1 cellular context compared by ENCODE assay signal in the genomic region with DNA sequence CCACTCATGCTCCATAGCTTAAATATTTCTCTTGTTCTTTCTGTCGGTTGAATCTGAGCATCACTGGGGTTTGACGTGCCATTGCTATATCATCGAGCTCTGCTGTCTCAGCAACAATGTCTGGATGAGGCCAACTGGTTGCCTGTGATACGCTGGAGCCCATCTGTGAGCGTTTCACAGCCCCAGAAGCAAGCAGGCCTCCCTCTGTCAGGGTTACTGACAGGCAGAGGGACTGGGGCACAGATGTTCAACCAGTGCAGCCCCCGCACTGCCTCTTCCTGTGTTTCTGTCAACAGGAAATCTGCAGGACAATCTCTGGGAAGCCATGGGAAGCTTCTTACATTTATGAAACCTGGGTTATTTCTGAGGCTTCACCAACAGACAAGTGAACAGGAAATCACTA.
TF ChIP-seq lines count a peak whose summit lies in the region.

No MANE protein-coding gene starts in this region.

TF ChIP-seq in K562, 482 proteins besides CTCF, POLR2A, EP300 and RAD21:
- TF ChIP-seq, protein P1, sequence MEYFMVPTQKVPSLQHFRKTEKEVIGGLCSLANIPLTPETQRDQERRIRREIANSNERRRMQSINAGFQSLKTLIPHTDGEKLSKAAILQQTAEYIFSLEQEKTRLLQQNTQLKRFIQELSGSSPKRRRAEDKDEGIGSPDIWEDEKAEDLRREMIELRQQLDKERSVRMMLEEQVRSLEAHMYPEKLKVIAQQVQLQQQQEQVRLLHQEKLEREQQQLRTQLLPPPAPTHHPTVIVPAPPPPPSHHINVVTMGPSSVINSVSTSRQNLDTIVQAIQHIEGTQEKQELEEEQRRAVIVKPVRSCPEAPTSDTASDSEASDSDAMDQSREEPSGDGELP (CRISPR knock-in tag; IDR thresholded peaks at IDR 0.05; ENCODE audit: borderline replicate concordance): peak; percentile 69; the same call in 1 of the 2 replicates
- TF ChIP-seq ZNF143 (CRISPR knock-in tag; IDR thresholded peaks at IDR 0.05) (no peak), ESRRA (IDR thresholded peaks at IDR 0.05; ENCODE audit: borderline replicate concordance, low read depth) (no peak), CBFA2T3 (IDR thresholded peaks at IDR 0.05) (peak; percentile 77), KAT7 (CRISPR knock-in tag; IDR thresholded peaks at IDR 0.05; ENCODE audit: borderline replicate concordance) (no peak), MEIS2 (IDR thresholded peaks at IDR 0.05; ENCODE audit: partially characterized antibody) (peak; percentile 20), ZKSCAN1 (IDR thresholded peaks at IDR 0.05; ENCODE audit: low read depth, low read length) (no peak), ZBTB17 (CRISPR knock-in tag; IDR thresholded peaks at IDR 0.05) (peak; percentile 78), RBM15 (IDR thresholded peaks at IDR 0.05; ENCODE audit: insufficient read depth, low read length) (no peak), STAT5B (CRISPR knock-in tag; IDR thresholded peaks at IDR 0.05) (no peak), ZFPM2 (CRISPR knock-in tag; IDR thresholded peaks at IDR 0.05) (no peak), ZNF384 (IDR thresholded peaks at IDR 0.05; ENCODE audit: low read depth, low read length) (no peak), DDX20 (tag; IDR thresholded peaks at IDR 0.05; ENCODE audit: low read depth) (no peak), NFXL1 (CRISPR knock-in tag; IDR thresholded peaks at IDR 0.05) (no peak), ZC3H11A (IDR thresholded peaks at IDR 0.05; ENCODE audit: low read depth, low read length) (no peak), SREBF2 (CRISPR knock-in tag; IDR thresholded peaks at IDR 0.05) (no peak), FOXP1 (CRISPR knock-in tag; IDR thresholded peaks at IDR 0.05) (no peak), CAMTA2 (CRISPR knock-in tag; conservative IDR thresholded peaks at IDR 0.05) (no peak), ZNF561 (CRISPR knock-in tag; conservative IDR thresholded peaks at IDR 0.05) (no peak), C11orf30 (IDR thresholded peaks at IDR 0.05; ENCODE audit: low read depth) (peak; percentile 35; the same call in 1 of the 2 replicates), GABPA (tag; conservative IDR thresholded peaks at IDR 0.05; ENCODE audit: low read depth) (peak; percentile 23; the same call in 1 of the 2 replicates), TCF3 (CRISPR knock-in tag; IDR thresholded peaks at IDR 0.05) (peak; percentile 44), ZFP30 (CRISPR knock-in tag; IDR thresholded peaks at IDR 0.05; ENCODE audit: borderline replicate concordance) (no peak), NCOR1 (IDR thresholded peaks at IDR 0.05) (peak; percentile 9; the same call in 1 of the 2 replicates), ZNF316 (IDR thresholded peaks at IDR 0.05) (peak; percentile 42), POLR2H (tag; IDR thresholded peaks at IDR 0.05; ENCODE audit: low read depth) (no peak), ZNF274 (IDR thresholded peaks at IDR 0.05; ENCODE audit: borderline replicate concordance, low read depth, low read length) (no peak), CBFA2T2 (conservative IDR thresholded peaks at IDR 0.05) (peak; percentile 68), TAL1 (IDR thresholded peaks at IDR 0.05) (peak; percentile 33; the same call in 1 of the 2 replicates), HLTF (IDR thresholded peaks at IDR 0.05) (no peak), EGR1 (conservative IDR thresholded peaks at IDR 0.05) (peak; percentile 35; the same call in 1 of the 2 replicates), ZNF140 (CRISPR knock-in tag; IDR thresholded peaks at IDR 0.05) (no peak), CBX2 (IDR thresholded peaks at IDR 0.05; ENCODE audit: insufficient read depth, low read length, poor library complexity, severe bottlenecking) (no peak), MEF2A (IDR thresholded peaks at IDR 0.05; ENCODE audit: control insufficient read depth, low read depth, low read length) (no peak), HOXB6 (CRISPR knock-in tag; IDR thresholded peaks at IDR 0.05; ENCODE audit: borderline replicate concordance) (no peak), IRF2 (CRISPR knock-in tag; IDR thresholded peaks at IDR 0.05) (no peak)
- TF ChIP-seq, protein P2, sequence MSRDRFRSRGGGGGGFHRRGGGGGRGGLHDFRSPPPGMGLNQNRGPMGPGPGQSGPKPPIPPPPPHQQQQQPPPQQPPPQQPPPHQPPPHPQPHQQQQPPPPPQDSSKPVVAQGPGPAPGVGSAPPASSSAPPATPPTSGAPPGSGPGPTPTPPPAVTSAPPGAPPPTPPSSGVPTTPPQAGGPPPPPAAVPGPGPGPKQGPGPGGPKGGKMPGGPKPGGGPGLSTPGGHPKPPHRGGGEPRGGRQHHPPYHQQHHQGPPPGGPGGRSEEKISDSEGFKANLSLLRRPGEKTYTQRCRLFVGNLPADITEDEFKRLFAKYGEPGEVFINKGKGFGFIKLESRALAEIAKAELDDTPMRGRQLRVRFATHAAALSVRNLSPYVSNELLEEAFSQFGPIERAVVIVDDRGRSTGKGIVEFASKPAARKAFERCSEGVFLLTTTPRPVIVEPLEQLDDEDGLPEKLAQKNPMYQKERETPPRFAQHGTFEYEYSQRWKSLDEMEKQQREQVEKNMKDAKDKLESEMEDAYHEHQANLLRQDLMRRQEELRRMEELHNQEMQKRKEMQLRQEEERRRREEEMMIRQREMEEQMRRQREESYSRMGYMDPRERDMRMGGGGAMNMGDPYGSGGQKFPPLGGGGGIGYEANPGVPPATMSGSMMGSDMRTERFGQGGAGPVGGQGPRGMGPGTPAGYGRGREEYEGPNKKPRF (IDR thresholded peaks at IDR 0.05; ENCODE audit: low read depth, low read length): no peak
- TF ChIP-seq, protein P3, sequence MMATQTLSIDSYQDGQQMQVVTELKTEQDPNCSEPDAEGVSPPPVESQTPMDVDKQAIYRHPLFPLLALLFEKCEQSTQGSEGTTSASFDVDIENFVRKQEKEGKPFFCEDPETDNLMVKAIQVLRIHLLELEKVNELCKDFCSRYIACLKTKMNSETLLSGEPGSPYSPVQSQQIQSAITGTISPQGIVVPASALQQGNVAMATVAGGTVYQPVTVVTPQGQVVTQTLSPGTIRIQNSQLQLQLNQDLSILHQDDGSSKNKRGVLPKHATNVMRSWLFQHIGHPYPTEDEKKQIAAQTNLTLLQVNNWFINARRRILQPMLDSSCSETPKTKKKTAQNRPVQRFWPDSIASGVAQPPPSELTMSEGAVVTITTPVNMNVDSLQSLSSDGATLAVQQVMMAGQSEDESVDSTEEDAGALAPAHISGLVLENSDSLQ (IDR thresholded peaks at IDR 0.05): peak; percentile 58; the same call in 1 of the 2 replicates
- TF ChIP-seq, protein P4, sequence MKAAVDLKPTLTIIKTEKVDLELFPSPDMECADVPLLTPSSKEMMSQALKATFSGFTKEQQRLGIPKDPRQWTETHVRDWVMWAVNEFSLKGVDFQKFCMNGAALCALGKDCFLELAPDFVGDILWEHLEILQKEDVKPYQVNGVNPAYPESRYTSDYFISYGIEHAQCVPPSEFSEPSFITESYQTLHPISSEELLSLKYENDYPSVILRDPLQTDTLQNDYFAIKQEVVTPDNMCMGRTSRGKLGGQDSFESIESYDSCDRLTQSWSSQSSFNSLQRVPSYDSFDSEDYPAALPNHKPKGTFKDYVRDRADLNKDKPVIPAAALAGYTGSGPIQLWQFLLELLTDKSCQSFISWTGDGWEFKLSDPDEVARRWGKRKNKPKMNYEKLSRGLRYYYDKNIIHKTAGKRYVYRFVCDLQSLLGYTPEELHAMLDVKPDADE (conservative IDR thresholded peaks at IDR 0.05; ENCODE audit: control insufficient read depth, low read depth, low read length): no peak
- TF ChIP-seq, protein P5, sequence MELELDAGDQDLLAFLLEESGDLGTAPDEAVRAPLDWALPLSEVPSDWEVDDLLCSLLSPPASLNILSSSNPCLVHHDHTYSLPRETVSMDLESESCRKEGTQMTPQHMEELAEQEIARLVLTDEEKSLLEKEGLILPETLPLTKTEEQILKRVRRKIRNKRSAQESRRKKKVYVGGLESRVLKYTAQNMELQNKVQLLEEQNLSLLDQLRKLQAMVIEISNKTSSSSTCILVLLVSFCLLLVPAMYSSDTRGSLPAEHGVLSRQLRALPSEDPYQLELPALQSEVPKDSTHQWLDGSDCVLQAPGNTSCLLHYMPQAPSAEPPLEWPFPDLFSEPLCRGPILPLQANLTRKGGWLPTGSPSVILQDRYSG (tag; conservative IDR thresholded peaks at IDR 0.05; ENCODE audit: low read depth): no peak
- TF ChIP-seq, protein P6, sequence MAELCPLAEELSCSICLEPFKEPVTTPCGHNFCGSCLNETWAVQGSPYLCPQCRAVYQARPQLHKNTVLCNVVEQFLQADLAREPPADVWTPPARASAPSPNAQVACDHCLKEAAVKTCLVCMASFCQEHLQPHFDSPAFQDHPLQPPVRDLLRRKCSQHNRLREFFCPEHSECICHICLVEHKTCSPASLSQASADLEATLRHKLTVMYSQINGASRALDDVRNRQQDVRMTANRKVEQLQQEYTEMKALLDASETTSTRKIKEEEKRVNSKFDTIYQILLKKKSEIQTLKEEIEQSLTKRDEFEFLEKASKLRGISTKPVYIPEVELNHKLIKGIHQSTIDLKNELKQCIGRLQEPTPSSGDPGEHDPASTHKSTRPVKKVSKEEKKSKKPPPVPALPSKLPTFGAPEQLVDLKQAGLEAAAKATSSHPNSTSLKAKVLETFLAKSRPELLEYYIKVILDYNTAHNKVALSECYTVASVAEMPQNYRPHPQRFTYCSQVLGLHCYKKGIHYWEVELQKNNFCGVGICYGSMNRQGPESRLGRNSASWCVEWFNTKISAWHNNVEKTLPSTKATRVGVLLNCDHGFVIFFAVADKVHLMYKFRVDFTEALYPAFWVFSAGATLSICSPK (IDR thresholded peaks at IDR 0.05; ENCODE audit: borderline replicate concordance): no peak
- TF ChIP-seq, protein P7, sequence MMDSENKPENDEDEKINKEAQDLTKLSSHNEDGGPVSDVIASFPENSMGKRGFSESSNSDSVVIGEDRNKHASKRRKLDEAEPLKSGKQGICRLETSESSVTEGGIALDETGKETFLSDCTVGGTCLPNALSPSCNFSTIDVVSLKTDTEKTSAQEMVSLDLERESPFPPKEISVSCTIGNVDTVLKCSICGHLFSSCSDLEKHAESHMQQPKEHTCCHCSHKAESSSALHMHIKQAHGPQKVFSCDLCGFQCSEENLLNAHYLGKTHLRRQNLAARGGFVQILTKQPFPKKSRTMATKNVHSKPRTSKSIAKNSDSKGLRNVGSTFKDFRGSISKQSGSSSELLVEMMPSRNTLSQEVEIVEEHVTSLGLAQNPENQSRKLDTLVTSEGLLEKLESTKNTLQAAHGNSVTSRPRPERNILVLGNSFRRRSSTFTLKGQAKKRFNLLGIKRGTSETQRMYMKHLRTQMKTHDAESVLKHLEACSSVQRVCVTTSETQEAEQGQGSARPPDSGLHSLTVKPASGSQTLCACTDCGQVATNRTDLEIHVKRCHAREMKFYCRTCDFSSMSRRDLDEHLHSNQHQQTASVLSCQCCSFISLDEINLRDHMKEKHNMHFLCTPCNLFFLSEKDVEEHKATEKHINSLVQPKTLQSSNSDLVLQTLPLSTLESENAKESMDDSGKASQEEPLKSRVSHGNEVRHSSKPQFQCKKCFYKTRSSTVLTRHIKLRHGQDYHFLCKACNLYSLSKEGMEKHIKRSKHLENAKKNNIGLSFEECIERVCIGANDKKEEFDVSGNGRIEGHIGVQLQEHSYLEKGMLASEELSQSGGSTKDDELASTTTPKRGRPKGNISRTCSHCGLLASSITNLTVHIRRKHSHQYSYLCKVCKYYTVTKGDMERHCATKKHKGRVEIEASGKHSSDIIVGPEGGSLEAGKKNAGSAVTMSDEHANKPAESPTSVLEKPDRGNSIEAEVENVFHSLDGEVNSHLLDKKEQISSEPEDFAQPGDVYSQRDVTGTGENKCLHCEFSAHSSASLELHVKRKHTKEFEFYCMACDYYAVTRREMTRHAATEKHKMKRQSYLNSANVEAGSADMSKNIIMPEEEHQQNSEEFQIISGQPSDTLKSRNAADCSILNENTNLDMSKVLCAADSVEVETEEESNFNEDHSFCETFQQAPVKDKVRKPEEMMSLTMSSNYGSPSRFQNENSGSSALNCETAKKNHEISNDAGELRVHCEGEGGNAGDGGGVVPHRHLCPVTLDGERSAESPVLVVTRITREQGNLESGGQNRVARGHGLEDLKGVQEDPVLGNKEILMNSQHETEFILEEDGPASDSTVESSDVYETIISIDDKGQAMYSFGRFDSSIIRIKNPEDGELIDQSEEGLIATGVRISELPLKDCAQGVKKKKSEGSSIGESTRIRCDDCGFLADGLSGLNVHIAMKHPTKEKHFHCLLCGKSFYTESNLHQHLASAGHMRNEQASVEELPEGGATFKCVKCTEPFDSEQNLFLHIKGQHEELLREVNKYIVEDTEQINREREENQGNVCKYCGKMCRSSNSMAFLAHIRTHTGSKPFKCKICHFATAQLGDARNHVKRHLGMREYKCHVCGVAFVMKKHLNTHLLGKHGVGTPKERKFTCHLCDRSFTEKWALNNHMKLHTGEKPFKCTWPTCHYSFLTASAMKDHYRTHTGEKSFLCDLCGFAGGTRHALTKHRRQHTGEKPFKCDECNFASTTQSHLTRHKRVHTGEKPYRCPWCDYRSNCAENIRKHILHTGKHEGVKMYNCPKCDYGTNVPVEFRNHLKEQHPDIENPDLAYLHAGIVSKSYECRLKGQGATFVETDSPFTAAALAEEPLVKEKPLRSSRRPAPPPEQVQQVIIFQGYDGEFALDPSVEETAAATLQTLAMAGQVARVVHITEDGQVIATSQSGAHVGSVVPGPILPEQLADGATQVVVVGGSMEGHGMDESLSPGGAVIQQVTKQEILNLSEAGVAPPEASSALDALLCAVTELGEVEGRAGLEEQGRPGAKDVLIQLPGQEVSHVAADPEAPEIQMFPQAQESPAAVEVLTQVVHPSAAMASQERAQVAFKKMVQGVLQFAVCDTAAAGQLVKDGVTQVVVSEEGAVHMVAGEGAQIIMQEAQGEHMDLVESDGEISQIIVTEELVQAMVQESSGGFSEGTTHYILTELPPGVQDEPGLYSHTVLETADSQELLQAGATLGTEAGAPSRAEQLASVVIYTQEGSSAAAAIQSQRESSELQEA (IDR thresholded peaks at IDR 0.05; ENCODE audit: low read depth): no peak
- TF ChIP-seq, protein P8, sequence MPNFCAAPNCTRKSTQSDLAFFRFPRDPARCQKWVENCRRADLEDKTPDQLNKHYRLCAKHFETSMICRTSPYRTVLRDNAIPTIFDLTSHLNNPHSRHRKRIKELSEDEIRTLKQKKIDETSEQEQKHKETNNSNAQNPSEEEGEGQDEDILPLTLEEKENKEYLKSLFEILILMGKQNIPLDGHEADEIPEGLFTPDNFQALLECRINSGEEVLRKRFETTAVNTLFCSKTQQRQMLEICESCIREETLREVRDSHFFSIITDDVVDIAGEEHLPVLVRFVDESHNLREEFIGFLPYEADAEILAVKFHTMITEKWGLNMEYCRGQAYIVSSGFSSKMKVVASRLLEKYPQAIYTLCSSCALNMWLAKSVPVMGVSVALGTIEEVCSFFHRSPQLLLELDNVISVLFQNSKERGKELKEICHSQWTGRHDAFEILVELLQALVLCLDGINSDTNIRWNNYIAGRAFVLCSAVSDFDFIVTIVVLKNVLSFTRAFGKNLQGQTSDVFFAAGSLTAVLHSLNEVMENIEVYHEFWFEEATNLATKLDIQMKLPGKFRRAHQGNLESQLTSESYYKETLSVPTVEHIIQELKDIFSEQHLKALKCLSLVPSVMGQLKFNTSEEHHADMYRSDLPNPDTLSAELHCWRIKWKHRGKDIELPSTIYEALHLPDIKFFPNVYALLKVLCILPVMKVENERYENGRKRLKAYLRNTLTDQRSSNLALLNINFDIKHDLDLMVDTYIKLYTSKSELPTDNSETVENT (CRISPR knock-in tag; IDR thresholded peaks at IDR 0.05): no peak
